ENCODE assay signal across 1 cellular context in genomic region chr7:31648288-31648687, GRCh38.
TF ChIP-seq lines count a peak whose summit lies in the region.

No MANE protein-coding gene starts in this region.

TF ChIP-seq in HepG2, 621 proteins besides CTCF, POLR2A, EP300 and RAD21 (continued from another document):
- TF ChIP-seq FOXA3 (CRISPR knock-in tag; IDR thresholded peaks at IDR 0.05) = no peak
- TF ChIP-seq ZBTB20 (CRISPR knock-in tag; IDR thresholded peaks at IDR 0.05; ENCODE audit: borderline replicate concordance, low read depth) = no peak
- TF ChIP-seq ZNF44 (CRISPR knock-in tag; IDR thresholded peaks at IDR 0.05) = no peak
- TF ChIP-seq TFE3 (CRISPR knock-in tag; IDR thresholded peaks at IDR 0.05) = no peak
- TF ChIP-seq POLR2G (IDR thresholded peaks at IDR 0.05; ENCODE audit: low read depth, low read length) = no peak
TF ChIP-seq in HepG2: peak in this region for 0.
